In the genomic region with DNA sequence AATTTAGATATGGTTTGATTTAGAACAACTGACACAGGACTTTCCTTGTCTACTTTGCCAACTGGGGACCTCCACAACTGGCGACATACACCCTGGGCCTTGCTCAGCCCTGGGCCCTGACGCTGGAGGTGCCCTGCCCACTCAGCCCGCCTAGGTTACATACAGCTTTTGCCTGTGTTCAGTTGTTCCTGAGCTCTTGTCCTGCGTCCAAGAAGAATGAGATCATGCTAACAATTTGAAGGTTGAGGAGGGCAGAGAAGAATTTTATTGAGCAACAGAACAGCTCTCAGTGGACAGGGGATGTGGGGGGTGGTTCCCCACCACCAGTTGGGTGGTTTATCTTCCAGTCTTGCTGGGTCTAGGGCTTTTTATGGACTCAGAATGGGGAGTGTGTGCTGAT, we compare ENCODE assay signal across 15 cellular contexts.
"Had no signal": no experiment of that assay in that cellular context is flagged by ENCODE, and none has a peak within 500 bp of the region (broad histone marks: within the 10 kb centered on the region; RNA-seq: fewer than 3 reads in every experiment).

No MANE protein-coding gene starts in this region.

- H3K4me1 ChIP-seq: heart right ventricle, left lung, upper lobe of right lung had no signal

- H3K4me3 ChIP-seq: heart right ventricle, left lung, upper lobe of right lung had no signal

- H3K36me3 ChIP-seq: heart right ventricle, left lung, upper lobe of right lung had no signal

- H3K4me1 Mint-ChIP-seq: central memory CD8-positive, alpha-beta T cell; nephron had no signal

- H3K27ac Mint-ChIP-seq: activated CD4-positive, alpha-beta memory T cell treated with anti-CD3 and anti-CD28 coated beads for 36 hours; nephron; stimulated activated naive CD8-positive, alpha-beta T cell treated with anti-CD3 and anti-CD28 coated beads, Interleukin-15, Interleukin-2, amounts not matched to agents 100 ng/mL and 50 ng/mL, for 24 hours had no signal

- H3K9me3 Mint-ChIP-seq: central memory CD8-positive, alpha-beta T cell had no signal

- ATAC-seq: heart right ventricle, left lung, upper lobe of right lung had no signal

- FAIRE-seq: keratinocyte had no signal

- H3K27me3 ChIP-seq: heart right ventricle, left lung, upper lobe of right lung had no signal

- H3K4me3 Mint-ChIP-seq: activated CD4-positive, alpha-beta memory T cell treated with anti-CD3 and anti-CD28 coated beads for 36 hours; central memory CD8-positive, alpha-beta T cell; nephron; stimulated activated naive CD8-positive, alpha-beta T cell treated with anti-CD3 and anti-CD28 coated beads, Interleukin-15, Interleukin-2, amounts not matched to agents 100 ng/mL and 50 ng/mL, for 24 hours had no signal

- H3K27ac ChIP-seq: epithelial cell of prostate, heart right ventricle, left lung, upper lobe of right lung, VCaP had no signal

- DNase-seq: activated CD4-positive, alpha-beta memory T cell treated with anti-CD3 and anti-CD28 coated beads for 36 hours; activated T-cell treated with anti-CD3 and anti-CD28 coated beads, Interleukin-2, amount 50 U/mL, for 48 hours; effector memory CD4-positive, alpha-beta T cell; heart right ventricle; stimulated activated CD4-positive, alpha-beta T cell treated with anti-CD3 and anti-CD28 coated beads, Interleukin-4, amount 100 ng/mL, for 1 hour; stimulated activated CD8-positive, alpha-beta memory T cell treated with anti-CD3 and anti-CD28 coated beads, Interleukin-4, amount 100 ng/mL, for 48 hours; T1000; upper lobe of right lung had no signal
